ENCODE assay signal across 8 cellular contexts in the genomic region with DNA sequence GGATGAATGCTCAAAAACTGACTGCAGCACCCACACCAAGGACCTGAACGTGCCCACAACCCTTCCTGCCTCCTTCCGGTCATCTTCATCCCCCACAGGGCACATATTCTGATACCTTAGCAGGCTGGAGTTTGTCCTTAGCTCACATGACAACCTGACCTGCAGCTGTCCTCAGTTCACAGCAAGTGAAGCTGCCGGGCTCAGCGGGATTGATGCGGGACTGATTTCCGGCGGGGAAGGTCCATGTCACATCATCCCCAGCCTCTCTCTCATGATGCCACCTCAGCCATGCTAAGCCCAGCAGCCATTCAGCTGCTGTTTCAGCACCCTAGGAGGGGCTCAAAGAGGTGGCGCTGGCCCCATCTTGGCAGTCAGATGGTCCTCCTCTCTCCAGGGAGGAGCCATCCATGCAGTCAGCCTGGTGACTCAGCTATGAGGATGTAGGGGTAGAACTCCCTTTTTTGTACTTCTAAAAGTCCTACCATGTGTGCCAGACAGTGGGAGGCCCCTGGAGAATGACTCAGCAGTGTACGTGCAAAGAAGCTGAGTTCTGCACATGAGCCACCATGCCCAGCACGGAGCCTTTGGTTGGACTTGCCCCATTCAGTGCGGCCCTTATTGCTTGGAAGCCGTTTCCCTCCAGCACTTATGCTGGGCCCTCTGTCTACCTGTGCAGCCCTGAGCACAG. TPM values are rescaled to one million over a fixed set of nuclear protein-coding genes. Genes with fewer than 3 reads are reported as not detected.
DNase-seq lines count a peak whose midpoint lies in the region; ATAC-seq, FAIRE-seq and TF ChIP-seq lines count a peak whose summit lies in the region.

No MANE protein-coding gene starts in this region.

- H3K27me3 ChIP-seq in left lung (peaks cover 0 to 6% of the 10 kb centered on the region in 2 donors), upper lobe of right lung (no peaks in the 10 kb centered on the region)

- H3K27ac ChIP-seq in left lung (peak overlapping the region; percentile 4 to 33), upper lobe of right lung (no peak overlapping the region)

- H3K4me3 ChIP-seq in left lung, result no peak overlapping the region
- no peak overlapping the region for H3K4me3 ChIP-seq in upper lobe of right lung

- H3K36me3 ChIP-seq in left lung, result no peaks in the 10 kb centered on the region
- no peaks in the 10 kb centered on the region for H3K36me3 ChIP-seq in upper lobe of right lung

- ATAC-seq in left lung, result peak; percentile 29
- ATAC-seq in upper lobe of right lung, result peak; percentile 33
- no peak for ATAC-seq in GM19397 (IDR thresholded peaks at IDR 0.05; ENCODE audit: unreplicated experiment)

- TF ChIP-seq CTCF in left lung (IDR thresholded peaks at IDR 0.05) (no peak), upper lobe of right lung (IDR thresholded peaks at IDR 0.05) (no peak), D721Med (IDR thresholded peaks at IDR 0.05; ENCODE audit: insufficient read depth, missing control alignments) (no peak)

- intact Hi-C loops in left lung (cut with DNase I), result no loop called here
- intact Hi-C loops in upper lobe of right lung (cut with DNase I), result no loop called here

- H3K4me1 ChIP-seq in left lung (peaks cover 8 to 40% of the 10 kb centered on the region in 2 donors), upper lobe of right lung (peaks cover 12% of the 10 kb centered on the region)

- no peaks in the 10 kb centered on the region for H3K9me3 ChIP-seq in left lung
- H3K9me3 ChIP-seq in upper lobe of right lung, result no peaks in the 10 kb centered on the region

- DNase-seq in stimulated activated CD4-positive, alpha-beta T cell treated with anti-CD3 and anti-CD28 coated beads, Interleukin-12 subunit alpha, Interleukin-12 subunit beta, amount 100 ng/mL, for 48 hours (ENCODE audit: low read depth in 2 of 3, low spot score in 1 of 3), result peak; percentile 14 to 40 (median 22)
- no peak for DNase-seq in stimulated activated CD4-positive, alpha-beta T cell treated with anti-CD3 and anti-CD28 coated beads, Interleukin-12 subunit alpha, Interleukin-12 subunit beta, amount 100 ng/mL, for 4 hours
- DNase-seq in amniotic stem cell (lab: John Stamatoyannopoulos, UW) (peak; percentile 82), left lung (peak in 1 of 2 donors; percentile 59), upper lobe of right lung (no peak), D721Med (ENCODE audit: insufficient read length, low spot score) (no peak), retina (no peak)

- no peak for FAIRE-seq in D721Med (lab: Jason Lieb, UNC)

RNA-seq across cellular contexts. Expression of gene CA12, which starts 9.5 kb away (rescaled TPM):
- total RNA-seq in left lung, result 10 to 100 TPM; 12.2 to 20.5 TPM
- total RNA-seq in upper lobe of right lung, result 6.7 TPM

Comparison
In these comparisons a context has a peak if more than half of its experiments do, and no peak if none do; other contexts are left out.
1. DNase-seq: peak in stimulated activated CD4-positive, alpha-beta T cell treated with anti-CD3 and anti-CD28 coated beads, Interleukin-12 subunit alpha, Interleukin-12 subunit beta, amount 100 ng/mL, for 48 hours (3 of 3) and amniotic stem cell (single experiment); none in stimulated activated CD4-positive, alpha-beta T cell treated with anti-CD3 and anti-CD28 coated beads, Interleukin-12 subunit alpha, Interleukin-12 subunit beta, amount 100 ng/mL, for 4 hours (single experiment), upper lobe of right lung (single experiment), D721Med (single experiment) and retina (single experiment).